ENCODE assay signal across 14 cellular contexts in the genomic region with DNA sequence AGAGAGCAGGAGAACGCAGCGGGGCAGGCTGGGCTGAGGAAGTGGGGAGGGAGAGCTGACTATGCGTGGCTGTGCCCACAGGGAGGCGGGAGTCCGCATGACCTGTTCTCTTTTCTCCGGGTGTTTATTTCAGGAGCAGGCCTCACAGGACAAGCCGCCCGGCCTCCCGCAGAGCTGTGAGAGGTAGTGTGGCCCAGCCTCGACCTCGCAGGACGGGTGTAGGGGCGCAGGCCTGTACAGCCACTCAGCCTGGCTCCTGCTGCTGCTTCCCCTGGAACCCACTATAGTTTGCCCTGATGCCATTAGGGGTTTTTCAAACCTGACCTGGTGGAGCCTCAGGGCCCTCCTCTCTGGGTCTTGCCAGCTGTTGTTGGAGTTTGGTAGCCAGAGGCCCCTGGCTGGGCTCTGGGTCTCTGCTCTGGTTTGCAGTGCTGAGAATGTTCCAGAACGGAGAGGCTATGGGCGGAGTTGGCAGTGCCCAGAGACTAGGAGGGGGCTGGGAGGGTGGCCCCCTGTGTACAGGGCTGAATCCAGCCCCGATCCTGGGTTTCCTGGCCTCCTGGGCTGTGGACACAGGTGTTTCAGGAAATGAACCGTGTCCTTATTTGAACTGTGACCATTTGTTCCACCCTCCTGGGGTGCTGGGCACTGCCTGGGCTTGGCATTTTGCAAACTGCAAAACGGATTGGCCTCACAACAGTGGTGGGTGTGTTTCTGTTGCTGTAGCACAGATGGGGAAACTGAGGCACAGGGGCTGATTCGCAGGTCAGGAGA.
DNase-seq lines count a peak whose midpoint lies in the region; ATAC-seq, FAIRE-seq and TF ChIP-seq lines count a peak whose summit lies in the region.
"Had no signal": no experiment of that assay in that cellular context is flagged by ENCODE, and none has a peak within 500 bp of the region (broad histone marks: within the 10 kb centered on the region; RNA-seq: fewer than 3 reads in every experiment).

No MANE protein-coding gene starts in this region.

- in situ Hi-C loops in HepG2 (cut with HindIII; ENCODE audit: extremely low pct_ligation_motif_present, low pct_unique_long_range_greater_than_20kb), result no loop called here

- no peak overlapping the region for H3K4me2 ChIP-seq in HepG2 (ENCODE audit: low read depth, low read length)
- H3K4me2 ChIP-seq in OCI-LY1 (ENCODE audit: low read length), result peak overlapping the region; percentile 50; the same call in 1 of the 2 replicates

- TF ChIP-seq POLR2A in right lobe of liver (IDR thresholded peaks at IDR 0.05) (no peak), HepG2 (IDR thresholded peaks at IDR 0.05; ENCODE audit: insufficient read depth in 1 of 2, low read depth in 2 of 2, low read length in 2 of 2) (no peak)

- intact Hi-C loops in right lobe of liver (cut with DNase I) (no loop called here), HepG2 (cut with micrococcal nuclease; ENCODE audit: unreplicated experiment) (no loop called here), left lung (cut with DNase I) (no loop called here)
- intact Hi-C loops in CD4-positive, alpha-beta T cell (cut with DNase I, micrococcal nuclease), result no loop called here

- H3K27ac ChIP-seq in right lobe of liver (no peak overlapping the region), HepG2 (ENCODE audit: extremely low read length, insufficient read depth, low read length) (no peak overlapping the region), OCI-LY1 (ENCODE audit: low read depth, low read length, poor library complexity, severe bottlenecking) (peak overlapping the region; percentile 95), left lung (no peak overlapping the region)
- no peak overlapping the region for H3K27ac ChIP-seq in CD4-positive, alpha-beta T cell (ENCODE audit: low read depth, low read length)

- no peaks in the 10 kb centered on the region for H3K9me3 ChIP-seq in right lobe of liver
- no peaks in the 10 kb centered on the region for H3K9me3 ChIP-seq in HepG2 (ENCODE audit: low read length)
- H3K9me3 ChIP-seq in OCI-LY1 (ENCODE audit: low read length), result no peaks in the 10 kb centered on the region
- H3K9me3 ChIP-seq in left lung, result no peaks in the 10 kb centered on the region
- no peaks in the 10 kb centered on the region for H3K9me3 ChIP-seq in CD4-positive, alpha-beta T cell (ENCODE audit: control insufficient read depth, low read length)

- no peak for TF ChIP-seq RAD21 in HepG2 (CRISPR knock-in tag; IDR thresholded peaks at IDR 0.05)

- CTCF ChIA-PET in HepG2 (lab: Yijun Ruan, JAX; ENCODE audit: low intra/inter-chr PET ratio, low total read pairs), result no interaction called here
- CTCF ChIA-PET in CD4-positive, alpha-beta T cell (lab: Charles Lee), result no interaction called here

- no peaks in the 10 kb centered on the region for H3K9me3 Mint-ChIP-seq in CD4-positive, alpha-beta T cell
- H3K9me3 Mint-ChIP-seq: activated naive CD8-positive, alpha-beta T cell treated with anti-CD3 and anti-CD28 coated beads for 36 hours; CD4-positive, CD25-positive, alpha-beta regulatory T cell; stimulated activated naive B cell treated with anti-CD40 and anti-IgM and Interleukin-4, amounts not matched to agents 10 μg/mL and 1 μg/mL and 100 μg/mL, for 72 hours had no signal

- H3K27me3 ChIP-seq in right lobe of liver (no peaks in the 10 kb centered on the region), HepG2 (ENCODE audit: control insufficient read depth in 1 of 2, insufficient read depth in 2 of 2, low read length in 2 of 2) (no peaks in the 10 kb centered on the region), OCI-LY1 (ENCODE audit: insufficient read depth, low read length) (no peaks in the 10 kb centered on the region), left lung (peaks cover 0 to 6% of the 10 kb centered on the region in 2 donors)
- no peaks in the 10 kb centered on the region for H3K27me3 ChIP-seq in CD4-positive, alpha-beta T cell (ENCODE audit: control insufficient read depth, insufficient read depth, low read length)

- H3K4me1 ChIP-seq in right lobe of liver, result no peaks in the 10 kb centered on the region
- no peaks in the 10 kb centered on the region for H3K4me1 ChIP-seq in HepG2 (ENCODE audit: insufficient read depth, low read length)
- H3K4me1 ChIP-seq in OCI-LY1 (ENCODE audit: insufficient read depth, low read length, severe bottlenecking), result peaks cover 81% of the 10 kb centered on the region
- no peaks in the 10 kb centered on the region for H3K4me1 ChIP-seq in left lung

- no TSS peak for BruUV-seq in HepG2 (replicated peaks; lab: Mats Ljungman, UMichigan)

- H3K79me2 ChIP-seq in HepG2 (ENCODE audit: insufficient read depth, low read length) (no peaks in the 10 kb centered on the region), OCI-LY1 (ENCODE audit: insufficient read depth, low read length) (no peaks in the 10 kb centered on the region)

- H3K4me3 ChIP-seq in right lobe of liver (no peak overlapping the region), HepG2 (replicated peaks in 1 of 3; ENCODE audit: insufficient read depth in 1 of 3, low read depth in 2 of 3, low read length in 3 of 3) (no peak overlapping the region), OCI-LY1 (ENCODE audit: low read depth, low read length, poor library complexity, severe bottlenecking) (no peak overlapping the region), left lung (no peak overlapping the region)

- FAIRE-seq in HepG2 (lab: Jason Lieb, UNC), result no peak
- FAIRE-seq: islet of Langerhans had no signal

- WGBS in right lobe of liver (ENCODE audit: insufficient coverage, low coverage, low lambda C conversion rate, missing lambda C conversion rate), result 72% methylated on average over 6 of the region's 19 CpGs
- 97% methylated on average over 12 of the region's 19 CpGs for WGBS in HepG2 (ENCODE audit: low lambda C conversion rate)

- DNase-seq in right lobe of liver, result peak in 2 of 3 donors; percentile 39 to 52
- no peak for DNase-seq in HepG2 (ENCODE audit: low spot score)
- DNase-seq in left lung, result peak; percentile 28 to 69
- peak; percentile 41 for DNase-seq in ureter (ENCODE audit: low spot score)
- no peak for DNase-seq in CD4-positive, alpha-beta T cell
- DNase-seq: activated naive CD8-positive, alpha-beta T cell treated with anti-CD3 and anti-CD28 coated beads for 36 hours; CD4-positive, CD25-positive, alpha-beta regulatory T cell; NCI-H524 treated with DMSO at 0.1 percent for 48 hours; stimulated activated CD4-positive, alpha-beta T cell treated with anti-CD3 and anti-CD28 coated beads, Interleukin-1b, Interleukin-23, amount 100 ng/mL, for 48 hours; stimulated activated naive B cell treated with anti-CD40 and anti-IgM and Interleukin-4, amounts not matched to agents 10 μg/mL and 1 μg/mL and 100 μg/mL, for 72 hours had no signal

- H3K9me2 ChIP-seq in OCI-LY1 (ENCODE audit: low read depth, low read length), result no peaks in the 10 kb centered on the region

- H3K27me3 Mint-ChIP-seq in CD4-positive, alpha-beta T cell, result no peaks in the 10 kb centered on the region
- H3K27me3 Mint-ChIP-seq: activated naive CD8-positive, alpha-beta T cell treated with anti-CD3 and anti-CD28 coated beads for 36 hours; CD4-positive, CD25-positive, alpha-beta regulatory T cell; stimulated activated naive B cell treated with anti-CD40 and anti-IgM and Interleukin-4, amounts not matched to agents 10 μg/mL and 1 μg/mL and 100 μg/mL, for 72 hours had no signal

- TF ChIP-seq CTCF in right lobe of liver (IDR thresholded peaks at IDR 0.05) (no peak), HepG2 (CRISPR knock-in tag; IDR thresholded peaks at IDR 0.05) (no peak), OCI-LY1 (IDR thresholded peaks at IDR 0.05; ENCODE audit: low read length) (peak; percentile 24; the same call in 1 of the 2 replicates), left lung (IDR thresholded peaks at IDR 0.05) (no peak)
- no peak for TF ChIP-seq CTCF in CD4-positive, alpha-beta T cell (IDR thresholded peaks at IDR 0.05)

- H3K4me1 Mint-ChIP-seq in CD4-positive, alpha-beta T cell (ENCODE audit: low read depth), result peaks cover 19% of the 10 kb centered on the region

- POLR2A ChIA-PET in HepG2 (lab: Yijun Ruan, JAX), result no interaction called here
- POLR2A ChIA-PET in CD4-positive, alpha-beta T cell (lab: Charles Lee), result no interaction called here

- H3K27ac Mint-ChIP-seq in CD4-positive, alpha-beta T cell, result no peak overlapping the region
- H3K27ac Mint-ChIP-seq: activated naive CD8-positive, alpha-beta T cell treated with anti-CD3 and anti-CD28 coated beads for 36 hours; CD4-positive, CD25-positive, alpha-beta regulatory T cell; stimulated activated naive B cell treated with anti-CD40 and anti-IgM and Interleukin-4, amounts not matched to agents 10 μg/mL and 1 μg/mL and 100 μg/mL, for 72 hours had no signal

- H3F3A ChIP-seq in OCI-LY1 (ENCODE audit: insufficient read depth, low read length), result no peaks in the 10 kb centered on the region

- no peaks in the 10 kb centered on the region for H4K20me1 ChIP-seq in HepG2 (ENCODE audit: insufficient read depth, low read length)
- H4K20me1 ChIP-seq in OCI-LY1 (ENCODE audit: insufficient read depth, low read length), result no peaks in the 10 kb centered on the region

- TF ChIP-seq EP300 in HepG2 (IDR thresholded peaks at IDR 0.05; ENCODE audit: low read depth in 2 of 2, low read length in 2 of 2) (no peak), HepG2 (CRISPR knock-in tag; IDR thresholded peaks at IDR 0.05; ENCODE audit: borderline replicate concordance) (no peak)

- H3K36me3 Mint-ChIP-seq in CD4-positive, alpha-beta T cell (ENCODE audit: low read depth), result no peaks in the 10 kb centered on the region
- H3K36me3 Mint-ChIP-seq: activated naive CD8-positive, alpha-beta T cell treated with anti-CD3 and anti-CD28 coated beads for 36 hours; CD4-positive, CD25-positive, alpha-beta regulatory T cell; stimulated activated naive B cell treated with anti-CD40 and anti-IgM and Interleukin-4, amounts not matched to agents 10 μg/mL and 1 μg/mL and 100 μg/mL, for 72 hours had no signal

- no peak overlapping the region for H2AFZ ChIP-seq in HepG2 (ENCODE audit: low read length)
- no peak overlapping the region for H2AFZ ChIP-seq in OCI-LY1 (ENCODE audit: low read length)

- no peak overlapping the region for H3K4me3 Mint-ChIP-seq in CD4-positive, alpha-beta T cell
- H3K4me3 Mint-ChIP-seq: activated naive CD8-positive, alpha-beta T cell treated with anti-CD3 and anti-CD28 coated beads for 36 hours; CD4-positive, CD25-positive, alpha-beta regulatory T cell; stimulated activated naive B cell treated with anti-CD40 and anti-IgM and Interleukin-4, amounts not matched to agents 10 μg/mL and 1 μg/mL and 100 μg/mL, for 72 hours had no signal

- H3K9ac ChIP-seq in HepG2 (ENCODE audit: insufficient read depth, low read depth, low read length) (no peak overlapping the region), OCI-LY1 (ENCODE audit: low read length) (peak overlapping the region; percentile 62)

- no peak for ATAC-seq in right lobe of liver
- no peak for ATAC-seq in HepG2
- no peak for ATAC-seq in left lung
- no peak for ATAC-seq in CD4-positive, alpha-beta T cell (ENCODE audit: poor library complexity)
- no peak for ATAC-seq in HG03135 (IDR thresholded peaks at IDR 0.05; ENCODE audit: unreplicated experiment)
- no peak for ATAC-seq in GM21423 (IDR thresholded peaks at IDR 0.05; ENCODE audit: unreplicated experiment)
- ATAC-seq: stimulated activated naive B cell treated with anti-CD40 and anti-IgM and Interleukin-4, amounts not matched to agents 10 μg/mL and 1 μg/mL and 100 μg/mL, for 72 hours had no signal

- H3K36me3 ChIP-seq in right lobe of liver (no peaks in the 10 kb centered on the region), HepG2 (replicated peaks in 1 of 2; ENCODE audit: control insufficient read depth in 1 of 2, insufficient read depth in 2 of 2, low read length in 2 of 2) (peaks cover 11 to 42% of the 10 kb centered on the region in 2 experiments; a peak in 4 of 5 replicates), OCI-LY1 (ENCODE audit: insufficient read depth, low read length) (peaks cover 27% of the 10 kb centered on the region; the same call in 1 of the 2 replicates), left lung (no peaks in the 10 kb centered on the region)

Comparison
In these comparisons a context has a peak if more than half of its experiments do, and no peak if none do; other contexts are left out.
1. DNase-seq: peak in right lobe of liver (2 of 3), left lung (2 of 2) and ureter (single experiment); none in HepG2 (single experiment) and CD4-positive, alpha-beta T cell (0 of 10).